In genomic region chr10:75356484-75356883, GRCh38 we compare ENCODE assay signal across 23 cellular contexts. TPM values are rescaled to one million over a fixed set of nuclear protein-coding genes. Genes with fewer than 3 reads are reported as not detected.
A peak's percentile ranks its signal among the peaks of the same experiment; 100 is the strongest.
DNase-seq lines count a peak whose midpoint lies in the region; ATAC-seq and TF ChIP-seq lines count a peak whose summit lies in the region.
"Had no signal": no experiment of that assay in that cellular context is flagged by ENCODE, and none has a peak within 500 bp of the region (broad histone marks: within the 10 kb centered on the region; RNA-seq: fewer than 3 reads in every experiment).

No MANE protein-coding gene starts in this region.

- no peaks in the 10 kb centered on the region for H3K36me3 Mint-ChIP-seq in endodermal cell (ENCODE audit: low read depth)
- H3K36me3 Mint-ChIP-seq: natural killer cell treated with Interleukin-12 subunit alpha and Interleukin-12 subunit beta and Interleukin-15 and Interleukin-18, amount 100 ng/mL, for 72 hours; stimulated activated effector memory CD8-positive, alpha-beta T cell treated with anti-CD3 and anti-CD28 coated beads, Interleukin-12 subunit alpha, Interleukin-12 subunit beta, amount 100 ng/mL, for 72 hours had no signal

- TF ChIP-seq POLR2A in NB4 (IDR thresholded peaks at IDR 0.05; ENCODE audit: extremely low read depth, insufficient read length), result no peak

- no peaks in the 10 kb centered on the region for H3K9me3 Mint-ChIP-seq in endodermal cell
- H3K9me3 Mint-ChIP-seq: natural killer cell treated with Interleukin-12 subunit alpha and Interleukin-12 subunit beta and Interleukin-15 and Interleukin-18, amount 100 ng/mL, for 72 hours had no signal

- no peaks in the 10 kb centered on the region for H3K4me1 ChIP-seq in endodermal cell (ENCODE audit: control insufficient read depth, insufficient read depth, low read length)
- H3K4me1 ChIP-seq: HAP-1 had no signal

- H3K27ac ChIP-seq in endodermal cell (ENCODE audit: low read depth, low read length), result no peak overlapping the region
- H3K27ac ChIP-seq: 22Rv1, dorsolateral prefrontal cortex, transverse colon had no signal

- H3K4me1 Mint-ChIP-seq in endodermal cell, result no peaks in the 10 kb centered on the region
- H3K4me1 Mint-ChIP-seq: stimulated activated effector memory CD8-positive, alpha-beta T cell treated with anti-CD3 and anti-CD28 coated beads, Interleukin-12 subunit alpha, Interleukin-12 subunit beta, amount 100 ng/mL, for 72 hours had no signal

- ATAC-seq in SK-N-SH treated with all-trans-retinoic acid at 6 μM for 48 hours (no peak), Right ventricle myocardium inferior (no peak), HG03159 (IDR thresholded peaks at IDR 0.05; ENCODE audit: unreplicated experiment) (no peak)
- ATAC-seq: natural killer cell treated with Interleukin-12 subunit alpha and Interleukin-12 subunit beta and Interleukin-15 and Interleukin-18, amount 100 ng/mL, for 72 hours; stimulated activated effector memory CD8-positive, alpha-beta T cell treated with anti-CD3 and anti-CD28 coated beads, Interleukin-12 subunit alpha, Interleukin-12 subunit beta, amount 100 ng/mL, for 72 hours had no signal

- no peaks in the 10 kb centered on the region for H3K36me3 ChIP-seq in endodermal cell (ENCODE audit: control insufficient read depth, insufficient read depth, low read length)
- H3K36me3 ChIP-seq: HAP-1, transverse colon had no signal

- WGBS in endodermal cell (ENCODE audit: insufficient coverage in 1 of 2, insufficient read length in 1 of 2), 2 experiments, result 83 to 89% methylated on average over 5 to 6 of the region's 6 CpGs

- no peak overlapping the region for H3K4me3 Mint-ChIP-seq in endodermal cell
- H3K4me3 Mint-ChIP-seq: natural killer cell treated with Interleukin-12 subunit alpha and Interleukin-12 subunit beta and Interleukin-15 and Interleukin-18, amount 100 ng/mL, for 72 hours; stimulated activated effector memory CD8-positive, alpha-beta T cell treated with anti-CD3 and anti-CD28 coated beads, Interleukin-12 subunit alpha, Interleukin-12 subunit beta, amount 100 ng/mL, for 72 hours had no signal

- H3K27me3 ChIP-seq in endodermal cell (ENCODE audit: control insufficient read depth, insufficient read depth, low read length, poor library complexity, severe bottlenecking), result no peaks in the 10 kb centered on the region
- H3K27me3 ChIP-seq: transverse colon had no signal

- no peak overlapping the region for H3K27ac Mint-ChIP-seq in endodermal cell
- H3K27ac Mint-ChIP-seq: natural killer cell treated with Interleukin-12 subunit alpha and Interleukin-12 subunit beta and Interleukin-15 and Interleukin-18, amount 100 ng/mL, for 72 hours; stimulated activated effector memory CD8-positive, alpha-beta T cell treated with anti-CD3 and anti-CD28 coated beads, Interleukin-12 subunit alpha, Interleukin-12 subunit beta, amount 100 ng/mL, for 72 hours had no signal

- H3K27me3 Mint-ChIP-seq in endodermal cell (ENCODE audit: insufficient read depth), result peaks cover 3% of the 10 kb centered on the region

- intact Hi-C loops in Right ventricle myocardium inferior (cut with DNase I), result no loop called here

- H3K9ac ChIP-seq in endodermal cell (ENCODE audit: extremely low read depth, low read length, poor library complexity, severe bottlenecking), result no peak overlapping the region

- TF ChIP-seq CTCF in NB4 (IDR thresholded peaks at IDR 0.05; ENCODE audit: low read depth, low read length) (peak; percentile 31), endodermal cell (conservative IDR thresholded peaks at IDR 0.05) (peak; percentile 61)

- DNase-seq in DMS 273 (lab: John Stamatoyannopoulos, UW; ENCODE audit: unreplicated experiment) (peak; percentile 5), DMS 273 treated with DMSO at 0.1 percent for 48 hours (lab: John Stamatoyannopoulos, UW) (no peak), NB4 (ENCODE audit: low read depth) (peak; percentile 20), endodermal cell (peak; percentile 64), Right ventricle myocardium inferior (ENCODE audit: missing footprints) (no peak), NCI-H2107 (lab: John Stamatoyannopoulos, UW) (no peak)
- DNase-seq: activated CD4-positive, alpha-beta T cell treated with anti-CD3 and anti-CD28 coated beads, Interleukin-2, amount 50 U/mL, for 48 hours; activated naive CD4-positive, alpha-beta T cell treated with Interleukin-2 at 50 U/mL for 16 hours; dorsolateral prefrontal cortex; EL; NCI-H1048; NCI-H1694; NCI-H446 treated with DMSO at 0.1 percent for 48 hours; T-helper 1 cell; transverse colon had no signal

- H3K4me3 ChIP-seq in NB4 (ENCODE audit: low read depth, low read length) (no peak overlapping the region), endodermal cell (ENCODE audit: low read length) (no peak overlapping the region)
- H3K4me3 ChIP-seq: dorsolateral prefrontal cortex, HAP-1, lung, transverse colon had no signal

- H3K9me3 ChIP-seq in endodermal cell (ENCODE audit: control insufficient read depth, low read length), result no peaks in the 10 kb centered on the region
- H3K9me3 ChIP-seq: HAP-1, transverse colon had no signal

TF ChIP-seq in SK-N-SH treated with all-trans-retinoic acid at 6 μM for 48 hours, 23 proteins besides CTCF, POLR2A, EP300 and RAD21:
- TF ChIP-seq ZC3H10 (CRISPR knock-in tag; IDR thresholded peaks at IDR 0.05), result no peak
- no peak for TF ChIP-seq TCF4 (CRISPR knock-in tag; IDR thresholded peaks at IDR 0.05; ENCODE audit: borderline replicate concordance)
- TF ChIP-seq ZFP3 (CRISPR knock-in tag; IDR thresholded peaks at IDR 0.05), result no peak
- TF ChIP-seq TSHZ2 (CRISPR knock-in tag; IDR thresholded peaks at IDR 0.05), result no peak
- TF ChIP-seq TOX (CRISPR knock-in tag; IDR thresholded peaks at IDR 0.05; ENCODE audit: borderline replicate concordance), result no peak
- no peak for TF ChIP-seq ZNF565 (CRISPR knock-in tag; conservative IDR thresholded peaks at IDR 0.05; ENCODE audit: low read depth)
- no peak for TF ChIP-seq PPARA (CRISPR knock-in tag; IDR thresholded peaks at IDR 0.05; ENCODE audit: borderline replicate concordance)
- TF ChIP-seq POU6F1 (CRISPR knock-in tag; IDR thresholded peaks at IDR 0.05; ENCODE audit: borderline replicate concordance, low read depth), result no peak
- no peak for TF ChIP-seq CSRNP3 (CRISPR knock-in tag; IDR thresholded peaks at IDR 0.05)
- TF ChIP-seq ZNF70 (CRISPR knock-in tag; IDR thresholded peaks at IDR 0.05), result no peak
- TF ChIP-seq RARB (CRISPR knock-in tag; IDR thresholded peaks at IDR 0.05), result no peak

RNA-seq across cellular contexts. Expression of gene ZNF503, which starts 45.1 kb away (rescaled TPM):
- total RNA-seq in endodermal cell (1 to 10 TPM in 1 of 2 donors, under 1 TPM in 1; 0.40 to 1.1 TPM), Right ventricle myocardium inferior (6.0 TPM)
- polyA plus RNA-seq in endodermal cell (2013, experiment 1 of 2), result 67.9 TPM
- polyA plus RNA-seq in endodermal cell (2013, experiment 2 of 2), result 68.5 TPM
- total RNA-seq: OCI-LY7 had no signal

Comparison
In these comparisons a context has a peak if more than half of its experiments do, and no peak if none do; other contexts are left out.
1. DNase-seq: peak in DMS 273 (single experiment), NB4 (single experiment) and endodermal cell (single experiment); none in DMS 273 treated with DMSO at 0.1 percent for 48 hours (single experiment), Right ventricle myocardium inferior (single experiment) and NCI-H2107 (single experiment).